Comparison of ENCODE assay signal across 8 cellular contexts in the genomic region with DNA sequence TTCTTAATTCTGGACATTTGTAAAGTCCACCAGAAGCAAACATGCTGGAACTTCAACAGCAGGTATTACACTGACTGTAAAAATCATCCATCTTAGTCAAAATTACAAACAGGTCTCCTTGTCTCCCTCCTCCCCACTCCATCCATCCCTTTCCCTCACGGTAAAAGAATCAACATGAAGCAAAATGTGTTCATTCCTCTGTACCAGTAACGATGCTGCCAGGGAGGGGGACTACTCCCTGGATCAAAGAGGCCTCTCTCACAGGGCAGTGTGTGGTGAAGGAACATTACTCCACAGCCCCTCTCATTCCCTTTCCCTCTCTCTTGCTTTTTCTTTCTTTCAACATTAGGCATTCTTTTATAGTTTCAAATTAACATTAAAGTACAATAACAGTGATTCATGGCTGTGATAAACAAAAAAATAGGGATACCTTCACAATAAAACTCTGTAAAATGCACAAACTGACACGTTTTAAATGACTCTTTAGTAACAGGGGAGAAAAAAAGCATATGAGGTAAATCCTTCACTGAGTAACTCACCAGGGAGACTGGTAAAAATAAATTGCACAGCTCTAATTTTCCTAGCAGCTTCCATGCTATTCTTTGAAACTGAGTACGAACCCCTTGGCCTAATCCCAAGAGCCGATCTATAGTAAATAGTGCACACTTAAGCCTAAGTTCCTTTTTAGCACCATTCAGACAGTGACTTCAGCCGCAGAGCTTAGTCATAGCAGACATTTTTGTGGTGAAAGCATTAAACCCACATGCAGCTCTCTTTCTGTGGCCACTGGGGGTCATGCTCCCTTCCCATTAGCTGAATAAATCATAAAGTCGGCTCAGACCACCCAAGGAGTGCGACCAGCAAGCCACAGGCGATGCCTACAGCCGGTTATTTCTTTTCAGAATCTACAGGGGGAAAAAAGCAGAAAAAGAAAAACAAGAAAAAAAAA.
DNase-seq lines count a peak whose midpoint lies in the region; ATAC-seq and TF ChIP-seq lines count a peak whose summit lies in the region.

No MANE protein-coding gene starts in this region.

- peak; percentile 53 to 76 for ATAC-seq in activated naive CD4-positive, alpha-beta T cell treated with anti-CD3 and anti-CD28 coated beads, Interleukin-2, amount 50 U/mL, for 72 hours
- ATAC-seq in lower lobe of right lung (peak; percentile 57 to 63), heart right ventricle (no peak)

- no peak for TF ChIP-seq CTCF in HEK293 (tag by site-specific recombination; IDR thresholded peaks at IDR 0.05)
- TF ChIP-seq CTCF in lower lobe of right lung (IDR thresholded peaks at IDR 0.05) = no peak
- peak in 1 of 9 donors; percentile 18 for TF ChIP-seq CTCF in heart right ventricle (IDR thresholded peaks at IDR 0.05)

- H3K4me1 ChIP-seq in HEK293 (ENCODE audit: control insufficient read depth, insufficient read depth, low read length) = peaks cover 11% of the 10 kb centered on the region
- peaks cover 8% of the 10 kb centered on the region for H3K4me1 ChIP-seq in adipocyte (ENCODE audit: control insufficient read depth, insufficient read depth, low read length)
- H3K4me1 ChIP-seq in lower lobe of right lung = peaks cover 7% of the 10 kb centered on the region
- peaks cover 0 to 14% (median 0%) of the 10 kb centered on the region in 9 donors for H3K4me1 ChIP-seq in heart right ventricle

- no peak for DNase-seq in activated naive CD4-positive, alpha-beta T cell treated with anti-CD3 and anti-CD28 coated beads, Interleukin-2, amount 50 U/mL, for 72 hours (ENCODE audit: low spot score in 2 of 2)
- no peak for DNase-seq in activated naive CD4-positive, alpha-beta T cell treated with Interleukin-2 at 50 U/mL for 16 hours
- peak; percentile 93 for DNase-seq in Kasumi-1 (lab: John Stamatoyannopoulos, UW)
- peak; percentile 90 for DNase-seq in adipocyte (ENCODE audit: low read depth)
- DNase-seq in lower lobe of right lung = no peak
- no peak for DNase-seq in NCI-H1694 treated with DMSO at 0.1 percent for 48 hours (lab: John Stamatoyannopoulos, UW)
- no peak for DNase-seq in heart right ventricle

- H3K27ac Mint-ChIP-seq in activated naive CD4-positive, alpha-beta T cell treated with anti-CD3 and anti-CD28 coated beads, Interleukin-2, amount 50 U/mL, for 72 hours = no peak overlapping the region

- no peak overlapping the region for H3K9ac ChIP-seq in adipocyte (ENCODE audit: low read length)

- H3K4me3 ChIP-seq in HEK293 (ENCODE audit: low read depth, low read length) (no peak overlapping the region), adipocyte (ENCODE audit: low read length) (no peak overlapping the region), lower lobe of right lung (no peak overlapping the region), heart right ventricle (no peak overlapping the region)

- H3K9me3 ChIP-seq in HEK293 (ENCODE audit: control insufficient read depth, insufficient read depth, low read depth, low read length) = no peaks in the 10 kb centered on the region
- H3K9me3 ChIP-seq in adipocyte (ENCODE audit: control insufficient read depth, low read length) = no peaks in the 10 kb centered on the region
- no peaks in the 10 kb centered on the region for H3K9me3 ChIP-seq in lower lobe of right lung
- H3K9me3 ChIP-seq in heart right ventricle = no peaks in the 10 kb centered on the region

- CTCF ChIA-PET in HEK293 (lab: Yijun Ruan, JAX) = no interaction called here

- intact Hi-C loops in lower lobe of right lung (cut with DNase I) (no loop called here), heart right ventricle (cut with DNase I) (no loop called here)

- peak overlapping the region; percentile 58; the same call in 1 of the 2 replicates for H3K27ac ChIP-seq in HEK293 (ENCODE audit: extremely low read depth, low read depth, low read length)
- H3K27ac ChIP-seq in lower lobe of right lung = no peak overlapping the region
- H3K27ac ChIP-seq in heart right ventricle = no peak overlapping the region

- POLR2A ChIA-PET in HEK293 (lab: Yijun Ruan, JAX) = no interaction called here

- WGBS in heart right ventricle, 2 donors = 46 to 54% methylated on average over 10 of the region's 10 CpGs

- H3K36me3 Mint-ChIP-seq in activated naive CD4-positive, alpha-beta T cell treated with anti-CD3 and anti-CD28 coated beads, Interleukin-2, amount 50 U/mL, for 72 hours = no peaks in the 10 kb centered on the region

- H3K36me3 ChIP-seq in HEK293 (ENCODE audit: control insufficient read depth in 2 of 2, insufficient read depth in 1 of 2, low read length in 2 of 2) (no peaks in the 10 kb centered on the region), adipocyte (ENCODE audit: control insufficient read depth, insufficient read depth, low read length, severe bottlenecking) (no peaks in the 10 kb centered on the region), lower lobe of right lung (no peaks in the 10 kb centered on the region), heart right ventricle (no peaks in the 10 kb centered on the region)

- H3K27me3 ChIP-seq in adipocyte (replicated peaks; ENCODE audit: control insufficient read depth, insufficient read depth, low read length) (peaks cover 71% of the 10 kb centered on the region), lower lobe of right lung (ENCODE audit: low read depth) (no peaks in the 10 kb centered on the region), heart right ventricle (peaks cover 0 to 16% (median 6%) of the 10 kb centered on the region in 7 donors)

- H3K9me3 Mint-ChIP-seq in activated naive CD4-positive, alpha-beta T cell treated with anti-CD3 and anti-CD28 coated beads, Interleukin-2, amount 50 U/mL, for 72 hours = peaks cover 6 to 8% of the 10 kb centered on the region in 2 donors

TF ChIP-seq in HEK293, 187 proteins besides CTCF, POLR2A, EP300 and RAD21 (continues in another document):
- TF ChIP-seq, protein P1, sequence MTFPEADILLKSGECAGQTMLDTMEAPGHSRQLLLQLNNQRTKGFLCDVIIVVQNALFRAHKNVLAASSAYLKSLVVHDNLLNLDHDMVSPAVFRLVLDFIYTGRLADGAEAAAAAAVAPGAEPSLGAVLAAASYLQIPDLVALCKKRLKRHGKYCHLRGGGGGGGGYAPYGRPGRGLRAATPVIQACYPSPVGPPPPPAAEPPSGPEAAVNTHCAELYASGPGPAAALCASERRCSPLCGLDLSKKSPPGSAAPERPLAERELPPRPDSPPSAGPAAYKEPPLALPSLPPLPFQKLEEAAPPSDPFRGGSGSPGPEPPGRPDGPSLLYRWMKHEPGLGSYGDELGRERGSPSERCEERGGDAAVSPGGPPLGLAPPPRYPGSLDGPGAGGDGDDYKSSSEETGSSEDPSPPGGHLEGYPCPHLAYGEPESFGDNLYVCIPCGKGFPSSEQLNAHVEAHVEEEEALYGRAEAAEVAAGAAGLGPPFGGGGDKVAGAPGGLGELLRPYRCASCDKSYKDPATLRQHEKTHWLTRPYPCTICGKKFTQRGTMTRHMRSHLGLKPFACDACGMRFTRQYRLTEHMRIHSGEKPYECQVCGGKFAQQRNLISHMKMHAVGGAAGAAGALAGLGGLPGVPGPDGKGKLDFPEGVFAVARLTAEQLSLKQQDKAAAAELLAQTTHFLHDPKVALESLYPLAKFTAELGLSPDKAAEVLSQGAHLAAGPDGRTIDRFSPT (tag by site-specific recombination; IDR thresholded peaks at IDR 0.05) = peak; percentile 91
- TF ChIP-seq, protein P2, sequence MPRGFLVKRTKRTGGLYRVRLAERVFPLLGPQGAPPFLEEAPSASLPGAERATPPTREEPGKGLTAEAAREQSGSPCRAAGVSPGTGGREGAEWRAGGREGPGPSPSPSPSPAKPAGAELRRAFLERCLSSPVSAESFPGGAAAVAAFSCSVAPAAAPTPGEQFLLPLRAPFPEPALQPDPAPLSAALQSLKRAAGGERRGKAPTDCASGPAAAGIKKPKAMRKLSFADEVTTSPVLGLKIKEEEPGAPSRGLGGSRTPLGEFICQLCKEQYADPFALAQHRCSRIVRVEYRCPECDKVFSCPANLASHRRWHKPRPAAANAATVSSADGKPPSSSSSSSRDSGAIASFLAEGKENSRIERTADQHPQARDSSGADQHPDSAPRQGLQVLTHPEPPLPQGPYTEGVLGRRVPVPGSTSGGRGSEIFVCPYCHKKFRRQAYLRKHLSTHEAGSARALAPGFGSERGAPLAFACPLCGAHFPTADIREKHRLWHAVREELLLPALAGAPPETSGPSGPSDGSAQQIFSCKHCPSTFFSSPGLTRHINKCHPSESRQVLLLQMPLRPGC (tag by site-specific recombination; IDR thresholded peaks at IDR 0.05) = peak; percentile 94
- TF ChIP-seq, protein P3, sequence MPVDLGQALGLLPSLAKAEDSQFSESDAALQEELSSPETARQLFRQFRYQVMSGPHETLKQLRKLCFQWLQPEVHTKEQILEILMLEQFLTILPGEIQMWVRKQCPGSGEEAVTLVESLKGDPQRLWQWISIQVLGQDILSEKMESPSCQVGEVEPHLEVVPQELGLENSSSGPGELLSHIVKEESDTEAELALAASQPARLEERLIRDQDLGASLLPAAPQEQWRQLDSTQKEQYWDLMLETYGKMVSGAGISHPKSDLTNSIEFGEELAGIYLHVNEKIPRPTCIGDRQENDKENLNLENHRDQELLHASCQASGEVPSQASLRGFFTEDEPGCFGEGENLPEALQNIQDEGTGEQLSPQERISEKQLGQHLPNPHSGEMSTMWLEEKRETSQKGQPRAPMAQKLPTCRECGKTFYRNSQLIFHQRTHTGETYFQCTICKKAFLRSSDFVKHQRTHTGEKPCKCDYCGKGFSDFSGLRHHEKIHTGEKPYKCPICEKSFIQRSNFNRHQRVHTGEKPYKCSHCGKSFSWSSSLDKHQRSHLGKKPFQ (tag by site-specific recombination; IDR thresholded peaks at IDR 0.05) = 0 out of 2 replicates have a peak, but pooled peaks have one; percentile 34
- TF ChIP-seq, protein P4, sequence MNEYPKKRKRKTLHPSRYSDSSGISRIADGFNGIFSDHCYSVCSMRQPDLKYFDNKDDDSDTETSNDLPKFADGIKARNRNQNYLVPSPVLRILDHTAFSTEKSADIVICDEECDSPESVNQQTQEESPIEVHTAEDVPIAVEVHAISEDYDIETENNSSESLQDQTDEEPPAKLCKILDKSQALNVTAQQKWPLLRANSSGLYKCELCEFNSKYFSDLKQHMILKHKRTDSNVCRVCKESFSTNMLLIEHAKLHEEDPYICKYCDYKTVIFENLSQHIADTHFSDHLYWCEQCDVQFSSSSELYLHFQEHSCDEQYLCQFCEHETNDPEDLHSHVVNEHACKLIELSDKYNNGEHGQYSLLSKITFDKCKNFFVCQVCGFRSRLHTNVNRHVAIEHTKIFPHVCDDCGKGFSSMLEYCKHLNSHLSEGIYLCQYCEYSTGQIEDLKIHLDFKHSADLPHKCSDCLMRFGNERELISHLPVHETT (tag by site-specific recombination; IDR thresholded peaks at IDR 0.05) = peak; percentile 73; the same call in 1 of the 2 replicates
- TF ChIP-seq ZEB2 (tag by site-specific recombination; IDR thresholded peaks at IDR 0.05) (peak; percentile 88), ZBTB8A (tag by site-specific recombination; IDR thresholded peaks at IDR 0.05) (peak; percentile 20; the same call in 1 of the 2 replicates), ZNF555 (tag by site-specific recombination; conservative IDR thresholded peaks at IDR 0.05) (no peak), ZNF600 (tag by site-specific recombination; IDR thresholded peaks at IDR 0.05) (0 out of 2 replicates have a peak, but pooled peaks have one; percentile 27), TCF7L2 (IDR thresholded peaks at IDR 0.05; ENCODE audit: borderline replicate concordance, low read depth, low read length) (0 out of 2 replicates have a peak, but pooled peaks have one; percentile 16)

Comparison
In these comparisons a context has a peak if more than half of its experiments do, and no peak if none do; other contexts are left out.
1. ATAC-seq: peak in activated naive CD4-positive, alpha-beta T cell treated with anti-CD3 and anti-CD28 coated beads, Interleukin-2, amount 50 U/mL, for 72 hours (2 of 2) and lower lobe of right lung (2 of 2); none in heart right ventricle (0 of 8).
2. DNase-seq: peak in Kasumi-1 (2 of 2) and adipocyte (single experiment); none in activated naive CD4-positive, alpha-beta T cell treated with anti-CD3 and anti-CD28 coated beads, Interleukin-2, amount 50 U/mL, for 72 hours (0 of 2), activated naive CD4-positive, alpha-beta T cell treated with Interleukin-2 at 50 U/mL for 16 hours (single experiment), lower lobe of right lung (single experiment), NCI-H1694 treated with DMSO at 0.1 percent for 48 hours (single experiment) and heart right ventricle (0 of 2).